In the genomic region with DNA sequence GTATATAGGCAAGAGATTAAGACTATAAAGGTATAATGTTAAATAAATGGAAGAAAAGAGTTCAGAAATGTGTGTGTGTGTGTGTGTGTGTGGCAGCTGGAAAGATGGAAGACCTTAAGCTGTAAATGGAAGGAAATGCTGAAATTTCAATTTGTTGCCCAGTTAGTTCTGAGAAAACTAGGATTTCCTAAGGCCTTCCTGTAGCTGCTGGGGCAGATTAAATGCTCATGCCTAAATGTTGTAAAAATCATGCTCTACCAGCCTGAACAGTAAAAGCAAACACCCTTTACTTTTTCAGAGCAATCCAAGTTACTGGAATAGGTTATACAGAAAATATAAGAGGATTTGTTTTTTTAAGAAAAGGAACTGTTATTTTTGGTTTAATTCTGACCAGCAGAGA, we compare ENCODE assay signal across 20 cellular contexts. TPM values are rescaled to one million over a fixed set of nuclear protein-coding genes. Genes with fewer than 3 reads are reported as not detected.
DNase-seq lines count a peak whose midpoint lies in the region; ATAC-seq, FAIRE-seq and TF ChIP-seq lines count a peak whose summit lies in the region.
"Had no signal": no experiment of that assay in that cellular context is flagged by ENCODE, and none has a peak within 500 bp of the region (broad histone marks: within the 10 kb centered on the region; RNA-seq: fewer than 3 reads in every experiment).

No MANE protein-coding gene starts in this region.

- intact Hi-C loops in K562 (cut with micrococcal nuclease) (no loop called here), left lung (cut with DNase I) (no loop called here)

- DNase-seq in LHCN-M2 (ENCODE audit: low read depth), result peak; percentile 19
- no peak for DNase-seq in K562 (ENCODE audit: extremely low read depth in 1 of 4, low spot score in 3 of 4)
- DNase-seq in left lung, result no peak
- no peak for DNase-seq in osteoblast (ENCODE audit: insufficient read length, low spot score, missing footprints)
- no peak for DNase-seq in HK-2 (ENCODE audit: unreplicated experiment)
- no peak for DNase-seq in EL
- DNase-seq in stimulated activated naive CD8-positive, alpha-beta T cell treated with anti-CD3 and anti-CD28 coated beads, Interleukin-15, Interleukin-2, amounts not matched to agents 100 U/mL and 50 U/mL, for 24 hours, result no peak
- DNase-seq: activated CD4-positive, alpha-beta T cell treated with anti-CD3 and anti-CD28 coated beads, Interleukin-2, amount 50 U/mL, for 48 hours; activated naive CD4-positive, alpha-beta T cell treated with anti-CD3 and anti-CD28 coated beads, Interleukin-2, amount 10 ng/mL, durations not matched to agents 7 days and 5 days; activated T-cell treated with anti-CD3 and anti-CD28 coated beads for 4 hours; foreskin melanocyte; small intestine; T-cell; testis had no signal

- H3K4me3 ChIP-seq in K562 (no peak overlapping the region), left lung (no peak overlapping the region), osteoblast (ENCODE audit: insufficient read depth, low read length) (no peak overlapping the region)
- H3K4me3 ChIP-seq: ascending aorta, testis had no signal

- H3K36me3 ChIP-seq in K562 (ENCODE audit: control insufficient read depth, insufficient read depth, low read length) (no peaks in the 10 kb centered on the region), left lung (no peaks in the 10 kb centered on the region), osteoblast (ENCODE audit: insufficient read depth, low read length) (no peaks in the 10 kb centered on the region)
- H3K36me3 ChIP-seq: ascending aorta had no signal

- in situ Hi-C loops in K562 (cut with MboI), result no loop called here

- H3K27me3 ChIP-seq in K562 (ENCODE audit: control insufficient read depth in 2 of 2, insufficient read depth in 2 of 2, low read length in 2 of 2) (no peaks in the 10 kb centered on the region), left lung (no peaks in the 10 kb centered on the region), osteoblast (ENCODE audit: insufficient read depth, low read length) (no peaks in the 10 kb centered on the region)
- H3K27me3 ChIP-seq: ascending aorta, testis had no signal

- TF ChIP-seq POLR2A in K562 (conservative IDR thresholded peaks at IDR 0.05), result no peak

- peaks cover 19% of the 10 kb centered on the region for H3K9me3 ChIP-seq in K562 (replicated peaks; ENCODE audit: control insufficient read depth, insufficient read depth, low read depth, low read length)
- peaks cover 0 to 5% of the 10 kb centered on the region in 2 donors for H3K9me3 ChIP-seq in left lung
- H3K9me3 ChIP-seq in osteoblast (ENCODE audit: low read depth, low read length), result peaks cover 1% of the 10 kb centered on the region
- H3K9me3 ChIP-seq: ascending aorta, testis had no signal

- TF ChIP-seq EP300 in K562 (IDR thresholded peaks at IDR 0.05; ENCODE audit: low read length), result no peak

- H3K9ac ChIP-seq in K562 (ENCODE audit: insufficient read depth in 1 of 2, low read depth in 2 of 2, low read length in 2 of 2), result no peak overlapping the region

- TF ChIP-seq CTCF in K562 (IDR thresholded peaks at IDR 0.05 in 2 of 3, conservative IDR thresholded peaks at IDR 0.05 in 1 of 3; ENCODE audit: insufficient read depth in 2 of 3, low read depth in 1 of 3, low read length in 3 of 3) (no peak), left lung (IDR thresholded peaks at IDR 0.05) (no peak), osteoblast (IDR thresholded peaks at IDR 0.05; ENCODE audit: extremely low read depth, low read depth, low read length) (no peak)

- ATAC-seq in K562 (no peak), left lung (peak; percentile 44), GM18873 (IDR thresholded peaks at IDR 0.05; ENCODE audit: low FRiP score, unreplicated experiment) (no peak)
- no peak for ATAC-seq in stimulated activated naive CD8-positive, alpha-beta T cell treated with anti-CD3 and anti-CD28 coated beads, Interleukin-15, Interleukin-2, amounts not matched to agents 100 U/mL and 50 U/mL, for 24 hours
- ATAC-seq: T-cell had no signal

- POLR2A ChIA-PET in K562 (lab: Yijun Ruan, JAX), result interaction anchor here (0.5 to 3.9 kb wide), 3 partner anchors 8 to 196 kb away, joined by 3 to 29 read pairs (median 3); a partner anchor contains a TSS

- no peak for TF ChIP-seq RAD21 in K562 (CRISPR knock-in tag; conservative IDR thresholded peaks at IDR 0.05 in 1 of 2, IDR thresholded peaks at IDR 0.05 in 1 of 2)

- H3K4me2 ChIP-seq in K562 (ENCODE audit: insufficient read depth, low read length), result no peak overlapping the region
- H3K4me2 ChIP-seq in osteoblast (ENCODE audit: insufficient read depth, low read length), result no peak overlapping the region

- no peak for FAIRE-seq in K562 (lab: Jason Lieb, UNC)
- FAIRE-seq: colon, endometrium, small intestine had no signal

- H3K27ac ChIP-seq in K562 (ENCODE audit: extremely low read depth, low read depth, low read length) (peak overlapping the region; percentile 3; the same call in 1 of the 3 replicates), left lung (peak overlapping the region; percentile 28 to 70), osteoblast (ENCODE audit: low read depth, low read length) (no peak overlapping the region)
- H3K27ac ChIP-seq: ascending aorta, RWPE1, testis had no signal

- no peaks in the 10 kb centered on the region for H3K9me1 ChIP-seq in K562 (ENCODE audit: control insufficient read depth, insufficient read depth, low read length)

- no TSS peak for BruUV-seq in K562 (replicated peaks; lab: Mats Ljungman, UMichigan)

- H3K4me1 ChIP-seq in K562 (replicated peaks in 1 of 2; ENCODE audit: control insufficient read depth in 2 of 2, insufficient read depth in 2 of 2, low read length in 2 of 2), result peaks cover 3 to 15% of the 10 kb centered on the region in 2 experiments; a peak in 4 of 5 replicates
- peaks cover 9 to 11% of the 10 kb centered on the region in 2 donors for H3K4me1 ChIP-seq in left lung
- peaks cover 13% of the 10 kb centered on the region for H3K4me1 ChIP-seq in osteoblast (ENCODE audit: insufficient read depth, low read length)
- H3K4me1 ChIP-seq: testis had no signal

- CTCF ChIA-PET in K562 (lab: Yijun Ruan, JAX; ENCODE audit: low intra/inter-chr PET ratio), result no interaction called here

- H4K20me1 ChIP-seq in K562 (replicated peaks; ENCODE audit: control insufficient read depth, insufficient read depth, low read length) (no peaks in the 10 kb centered on the region), osteoblast (ENCODE audit: insufficient read depth, low read length) (no peaks in the 10 kb centered on the region)

- H2AFZ ChIP-seq in K562 (ENCODE audit: low read depth, low read length) (peak overlapping the region; percentile 75), osteoblast (ENCODE audit: low read length) (peak overlapping the region; percentile 65)

- H3K79me2 ChIP-seq in K562 (ENCODE audit: control insufficient read depth, insufficient read depth, low read length) (peaks cover 9% of the 10 kb centered on the region; the same call in 1 of the 3 replicates), osteoblast (ENCODE audit: insufficient read depth, low read length) (no peaks in the 10 kb centered on the region)

RNA-seq across cellular contexts. Expression of a gene that starts 8.3 kb away (rescaled TPM):
- total RNA-seq in LHCN-M2 (2014; rRNA removed) (0.29 TPM in 1 of 2 replicates, not detected in the other), K562 (2014; rRNA removed) (0.24 and 0.86 TPM in 2 replicates), K562 (2014; rRNA removed; fragmentation: Illumina TruSeq; extraction: Trizol) (0.29 and 0.32 TPM in 2 replicates), K562 (2015; rRNA removed; fragmentation: Illumina TruSeq; extraction: Trizol) (0.11 and 0.14 TPM in 2 replicates), K562 (2021) (0.20 and 0.22 TPM in 2 replicates), left lung (under 1 TPM in 1 of 2 donors, not detected in 1; 0.37 TPM), osteoblast (0.29 and 0.36 TPM in 2 replicates)
- polyA plus RNA-seq in LHCN-M2 (2012), result 0.05 TPM
- total RNA-seq in K562 (2011; cell fraction: chromatin; rRNA removed; ENCODE audit: low replicate concordance), result 1.3 and 2.1 TPM in 2 replicates
- 0.39 and 0.83 TPM in 2 replicates for total RNA-seq in K562 (2011; cell fraction: nucleolus; rRNA removed)
- 1.1 and 2.1 TPM in 2 replicates for total RNA-seq in K562 (2011; cell fraction: nucleoplasm; rRNA removed)
- polyA plus RNA-seq in K562 (2011; rRNA removed) (0.21 and 0.54 TPM in 2 replicates), K562 (2014; fragmentation: Illumina TruSeq; extraction: Trizol) (0.25 and 0.26 TPM in 2 replicates), K562 (2014; fragmentation: Nextera tagmentation; extraction: Ambion mirVana) (under 1 TPM; 0.21 to 0.39 TPM), K562 (2014; rRNA removed) (0.08 and 0.11 TPM in 2 replicates)
- 0.12 and 0.13 TPM in 2 replicates for polyA plus RNA-seq in K562 (2011; cell fraction: cytosol; rRNA removed)
- polyA plus RNA-seq in K562 (2011; cell fraction: nucleus; rRNA removed), result 0.34 and 0.38 TPM in 2 replicates
- 0.12 and 0.65 TPM in 2 replicates for polyA plus RNA-seq in K562 (2012)
- polyA minus RNA-seq in K562 (2011; rRNA and poly(A)+ RNA removed), result 0.24 and 0.28 TPM in 2 replicates
- not detected in 2 replicates for polyA minus RNA-seq in K562 (2011; cell fraction: cytosol; rRNA and poly(A)+ RNA removed)
- polyA minus RNA-seq in K562 (2011; cell fraction: nucleus; rRNA and poly(A)+ RNA removed), result 0.22 and 0.27 TPM in 2 replicates
- total RNA-seq: HT1080 had no signal

RNA-seq across cellular contexts. Expression of a gene that starts 30.8 kb away (rescaled TPM):
- total RNA-seq in LHCN-M2 (2014; rRNA removed) (36.9 and 46.5 TPM in 2 replicates), K562 (2014; rRNA removed) (46.2 and 46.3 TPM in 2 replicates), K562 (2014; rRNA removed; fragmentation: Illumina TruSeq; extraction: Trizol) (61.9 and 73.9 TPM in 2 replicates), K562 (2015; rRNA removed; fragmentation: Illumina TruSeq; extraction: Trizol) (56.4 and 57.8 TPM in 2 replicates), K562 (2021) (40.6 and 42.8 TPM in 2 replicates), left lung (10 to 100 TPM; 39.7 to 43.1 TPM), osteoblast (91.6 and 102 TPM in 2 replicates)
- 54.9 TPM for polyA plus RNA-seq in LHCN-M2 (2012)
- 162 and 343 TPM in 2 replicates for total RNA-seq in K562 (2011; cell fraction: chromatin; rRNA removed; ENCODE audit: low replicate concordance)
- total RNA-seq in K562 (2011; cell fraction: nucleolus; rRNA removed), result 39.9 and 60.4 TPM in 2 replicates
- total RNA-seq in K562 (2011; cell fraction: nucleoplasm; rRNA removed), result 128 and 216 TPM in 2 replicates
- polyA plus RNA-seq in K562 (2011; rRNA removed) (91.6 and 102 TPM in 2 replicates), K562 (2014; fragmentation: Illumina TruSeq; extraction: Trizol) (54.3 and 59.1 TPM in 2 replicates), K562 (2014; fragmentation: Nextera tagmentation; extraction: Ambion mirVana) (10 to 100 TPM; 19.1 to 24.5 TPM), K562 (2014; rRNA removed) (41.1 and 45.6 TPM in 2 replicates)
- 31.7 and 76.1 TPM in 2 replicates for polyA plus RNA-seq in K562 (2011; cell fraction: cytosol; rRNA removed)
- 48.5 and 76.7 TPM in 2 replicates for polyA plus RNA-seq in K562 (2011; cell fraction: nucleus; rRNA removed)
- polyA plus RNA-seq in K562 (2012), result 38.9 and 42.2 TPM in 2 replicates
- polyA minus RNA-seq in K562 (2011; rRNA and poly(A)+ RNA removed), result 217 and 260 TPM in 2 replicates
- polyA minus RNA-seq in K562 (2011; cell fraction: cytosol; rRNA and poly(A)+ RNA removed), result 41.2 and 59.6 TPM in 2 replicates
- polyA minus RNA-seq in K562 (2011; cell fraction: nucleus; rRNA and poly(A)+ RNA removed), result 79.4 and 146 TPM in 2 replicates

RNA-seq across cellular contexts. Expression of a gene that starts 31.2 kb away (rescaled TPM):
- total RNA-seq in LHCN-M2 (2014; rRNA removed), result 39.1 and 39.2 TPM in 2 replicates
- polyA plus RNA-seq in LHCN-M2 (2012), result 93.5 TPM
- total RNA-seq in K562 (2011; cell fraction: chromatin; rRNA removed; ENCODE audit: low replicate concordance), result 10.2 and 19.5 TPM in 2 replicates
- 17.8 and 19.7 TPM in 2 replicates for total RNA-seq in K562 (2011; cell fraction: nucleolus; rRNA removed)
- total RNA-seq in K562 (2011; cell fraction: nucleoplasm; rRNA removed), result 19.3 and 32.5 TPM in 2 replicates
- total RNA-seq in K562 (2014; rRNA removed), result 102 and 122 TPM in 2 replicates
- total RNA-seq in K562 (2014; rRNA removed; fragmentation: Illumina TruSeq; extraction: Trizol), result 168 and 186 TPM in 2 replicates
- total RNA-seq in K562 (2015; rRNA removed; fragmentation: Illumina TruSeq; extraction: Trizol), result 134 and 144 TPM in 2 replicates
- total RNA-seq in K562 (2021), result 172 and 190 TPM in 2 replicates
- 157 and 179 TPM in 2 replicates for polyA plus RNA-seq in K562 (2011; rRNA removed)
- 51.8 and 85.0 TPM in 2 replicates for polyA plus RNA-seq in K562 (2011; cell fraction: cytosol; rRNA removed)
- polyA plus RNA-seq in K562 (2011; cell fraction: nucleus; rRNA removed), result 19.6 and 37.3 TPM in 2 replicates
- 107 and 192 TPM in 2 replicates for polyA plus RNA-seq in K562 (2012)
- polyA plus RNA-seq in K562 (2014; fragmentation: Illumina TruSeq; extraction: Trizol), result 131 and 138 TPM in 2 replicates
- 100 to 1,000 TPM in 1 of 2 experiments, 10 to 100 TPM in 1; 70.7 to 154 TPM for polyA plus RNA-seq in K562 (2014; fragmentation: Nextera tagmentation; extraction: Ambion mirVana)
- polyA plus RNA-seq in K562 (2014; rRNA removed), result 106 and 126 TPM in 2 replicates
- 46.7 and 50.5 TPM in 2 replicates for polyA minus RNA-seq in K562 (2011; rRNA and poly(A)+ RNA removed)
- polyA minus RNA-seq in K562 (2011; cell fraction: cytosol; rRNA and poly(A)+ RNA removed), result 27.2 and 32.7 TPM in 2 replicates
- 11.2 and 14.2 TPM in 2 replicates for polyA minus RNA-seq in K562 (2011; cell fraction: nucleus; rRNA and poly(A)+ RNA removed)
- total RNA-seq in left lung, result 10 to 100 TPM; 51.8 to 54.0 TPM
- total RNA-seq in osteoblast, result 34.7 and 54.8 TPM in 2 replicates
